Comparison of ENCODE assay signal across 8 cellular contexts in the genomic region with DNA sequence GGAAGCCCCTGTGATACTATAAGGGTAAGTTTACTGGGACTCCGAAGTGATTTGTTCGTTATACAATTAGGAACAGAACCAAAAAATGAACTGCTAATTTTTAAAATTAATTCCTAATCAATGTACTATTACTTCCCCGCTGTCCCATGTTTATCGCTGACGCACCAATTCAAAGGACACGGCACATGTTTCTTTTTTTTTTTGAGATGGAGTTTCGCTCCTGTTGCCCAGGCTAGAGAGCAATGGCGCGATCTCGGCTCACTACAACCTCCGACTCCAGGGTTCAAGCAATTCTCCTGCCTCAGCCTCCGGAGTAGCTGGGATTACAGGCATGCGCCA. TPM values are rescaled to one million over a fixed set of nuclear protein-coding genes. Genes with fewer than 3 reads are reported as not detected.
A peak's percentile ranks its signal among the peaks of the same experiment; 100 is the strongest.
DNase-seq lines count a peak whose midpoint lies in the region; ATAC-seq, FAIRE-seq and TF ChIP-seq lines count a peak whose summit lies in the region.

No MANE protein-coding gene starts in this region.

- H3K9me3 ChIP-seq in kidney (ENCODE audit: control insufficient read depth in 1 of 2, low read length in 2 of 2): no peaks in the 10 kb centered on the region
- H3K9me3 ChIP-seq in subcutaneous abdominal adipose tissue (ENCODE audit: control insufficient read depth in 5 of 5, low read length in 5 of 5): peaks cover 0 to 5% (median 0%) of the 10 kb centered on the region in 5 donors

- peak overlapping the region; percentile 78 to 92 for H3K4me3 ChIP-seq in kidney (ENCODE audit: low read length in 2 of 2)
- H3K4me3 ChIP-seq in subcutaneous abdominal adipose tissue (ENCODE audit: low read depth in 1 of 5, low read length in 5 of 5): peak overlapping the region; percentile 66 to 99 (median 93)

- H3K4me1 ChIP-seq in kidney (ENCODE audit: control insufficient read depth in 1 of 2, insufficient read depth in 1 of 2, low read depth in 1 of 2, low read length in 2 of 2) (peaks cover 4 to 8% of the 10 kb centered on the region in 2 donors), subcutaneous abdominal adipose tissue (ENCODE audit: control insufficient read depth in 5 of 5, insufficient read depth in 5 of 5, low read length in 5 of 5) (peaks cover 9 to 17% (median 11%) of the 10 kb centered on the region in 5 donors)

- H3K27ac ChIP-seq in kidney (ENCODE audit: low read depth in 2 of 2, low read length in 2 of 2): peak overlapping the region; percentile 99 to 100
- peak overlapping the region; percentile 98 for H3K27ac ChIP-seq in subcutaneous abdominal adipose tissue (ENCODE audit: low read depth, low read length)

- intact Hi-C loops in kidney (cut with DNase I): no loop called here

- H3K36me3 Mint-ChIP-seq in T-helper 1 cell treated with Interleukin-12 subunit alpha and Interleukin-12 subunit beta and Interleukin-4 antibody, amounts not matched to agents 30 μg/mL and 1 μg/mL, for 36 hours (ENCODE audit: low read depth): peaks cover 10% of the 10 kb centered on the region
- peaks cover 5% of the 10 kb centered on the region for H3K36me3 Mint-ChIP-seq in activated naive CD8-positive, alpha-beta T cell treated with anti-CD3 and anti-CD28 coated beads, Interleukin-2, amount 10 ng/mL, durations not matched to agents 7 days and 5 days

- DNase-seq in T-helper 1 cell (no peak), kidney (no peak), mesenteric fat pad (ENCODE audit: low spot score) (no peak), COLO829 (ENCODE audit: low spot score) (no peak)
- no peak for DNase-seq in activated naive CD8-positive, alpha-beta T cell treated with anti-CD3 and anti-CD28 coated beads, Interleukin-2, amount 10 ng/mL, durations not matched to agents 7 days and 5 days

- H3K27me3 Mint-ChIP-seq in T-helper 1 cell treated with Interleukin-12 subunit alpha and Interleukin-12 subunit beta and Interleukin-4 antibody, amounts not matched to agents 30 μg/mL and 1 μg/mL, for 36 hours (ENCODE audit: low read depth): peaks cover 8% of the 10 kb centered on the region
- H3K27me3 Mint-ChIP-seq in activated naive CD8-positive, alpha-beta T cell treated with anti-CD3 and anti-CD28 coated beads, Interleukin-2, amount 10 ng/mL, durations not matched to agents 7 days and 5 days: peaks cover 2% of the 10 kb centered on the region

- ATAC-seq in activated naive CD8-positive, alpha-beta T cell treated with anti-CD3 and anti-CD28 coated beads, Interleukin-2, amount 10 ng/mL, durations not matched to agents 7 days and 5 days (ENCODE audit: low read depth): no peak
- no peak for ATAC-seq in HG02973 (IDR thresholded peaks at IDR 0.05; ENCODE audit: unreplicated experiment)

- TF ChIP-seq CTCF in kidney (IDR thresholded peaks at IDR 0.05; ENCODE audit: borderline replicate concordance, extremely low read depth, insufficient read depth): no peak

- H3K9ac ChIP-seq in kidney (ENCODE audit: low read length in 2 of 2) (peak overlapping the region in 1 of 2 donors; percentile 4), subcutaneous abdominal adipose tissue (ENCODE audit: low read length in 5 of 5) (no peak overlapping the region)

- POLR2A ChIA-PET in activated naive CD8-positive, alpha-beta T cell treated with anti-CD3 and anti-CD28 coated beads, Interleukin-2, amount 10 ng/mL, durations not matched to agents 7 days and 5 days (lab: Charles Lee): interaction anchor here (0.8 to 3.1 kb wide), 6 partner anchors 16 to 245 kb away, joined by 3 to 33 read pairs (median 5); a partner anchor contains a TSS

- H3K27ac Mint-ChIP-seq in T-helper 1 cell treated with Interleukin-12 subunit alpha and Interleukin-12 subunit beta and Interleukin-4 antibody, amounts not matched to agents 30 μg/mL and 1 μg/mL, for 36 hours: peak overlapping the region; percentile 100
- peak overlapping the region; percentile 99 for H3K27ac Mint-ChIP-seq in activated naive CD8-positive, alpha-beta T cell treated with anti-CD3 and anti-CD28 coated beads, Interleukin-2, amount 10 ng/mL, durations not matched to agents 7 days and 5 days

- no peaks in the 10 kb centered on the region for H3K27me3 ChIP-seq in subcutaneous abdominal adipose tissue (ENCODE audit: control insufficient read depth in 5 of 5, insufficient read depth in 4 of 5, low read length in 5 of 5)

- peaks cover 12% of the 10 kb centered on the region for H3K9me3 Mint-ChIP-seq in T-helper 1 cell treated with Interleukin-12 subunit alpha and Interleukin-12 subunit beta and Interleukin-4 antibody, amounts not matched to agents 30 μg/mL and 1 μg/mL, for 36 hours
- H3K9me3 Mint-ChIP-seq in activated naive CD8-positive, alpha-beta T cell treated with anti-CD3 and anti-CD28 coated beads, Interleukin-2, amount 10 ng/mL, durations not matched to agents 7 days and 5 days: peaks cover 7% of the 10 kb centered on the region

- no peaks in the 10 kb centered on the region for H3K36me3 ChIP-seq in kidney (ENCODE audit: control insufficient read depth in 1 of 2, insufficient read depth in 2 of 2, low read length in 2 of 2)
- H3K36me3 ChIP-seq in subcutaneous abdominal adipose tissue (ENCODE audit: control insufficient read depth in 5 of 5, insufficient read depth in 5 of 5, low read length in 5 of 5): no peaks in the 10 kb centered on the region

- H3K4me1 Mint-ChIP-seq in T-helper 1 cell treated with Interleukin-12 subunit alpha and Interleukin-12 subunit beta and Interleukin-4 antibody, amounts not matched to agents 30 μg/mL and 1 μg/mL, for 36 hours (ENCODE audit: low read depth): peaks cover 21% of the 10 kb centered on the region
- H3K4me1 Mint-ChIP-seq in activated naive CD8-positive, alpha-beta T cell treated with anti-CD3 and anti-CD28 coated beads, Interleukin-2, amount 10 ng/mL, durations not matched to agents 7 days and 5 days: peaks cover 21% of the 10 kb centered on the region

- no peak for FAIRE-seq in kidney (lab: Jason Lieb, UNC)

- H3K4me3 Mint-ChIP-seq in T-helper 1 cell treated with Interleukin-12 subunit alpha and Interleukin-12 subunit beta and Interleukin-4 antibody, amounts not matched to agents 30 μg/mL and 1 μg/mL, for 36 hours: peak overlapping the region; percentile 96
- H3K4me3 Mint-ChIP-seq in activated naive CD8-positive, alpha-beta T cell treated with anti-CD3 and anti-CD28 coated beads, Interleukin-2, amount 10 ng/mL, durations not matched to agents 7 days and 5 days: peak overlapping the region; percentile 90

RNA-seq across cellular contexts. Expression of a gene that starts 1.5 kb away (rescaled TPM):
- 1 to 10 TPM; 7.5 to 8.0 TPM for total RNA-seq in activated naive CD8-positive, alpha-beta T cell treated with anti-CD3 and anti-CD28 coated beads, Interleukin-2, amount 10 ng/mL, durations not matched to agents 7 days and 5 days
- total RNA-seq in kidney (23.0 TPM), mesenteric fat pad (9.9 TPM)
- polyA plus RNA-seq in kidney (ENCODE audit: insufficient read depth, low read depth, low replicate concordance): 109 TPM

RNA-seq across cellular contexts. Expression of a gene that starts 20.0 kb away (rescaled TPM):
- 100 to 1,000 TPM; 138 TPM for total RNA-seq in activated naive CD8-positive, alpha-beta T cell treated with anti-CD3 and anti-CD28 coated beads, Interleukin-2, amount 10 ng/mL, durations not matched to agents 7 days and 5 days
- 97.9 TPM for total RNA-seq in kidney
- polyA plus RNA-seq in kidney (ENCODE audit: insufficient read depth, low read depth, low replicate concordance): 33.0 TPM
- 67.3 TPM for total RNA-seq in mesenteric fat pad
